7 cellular contexts compared by ENCODE assay signal in the genomic region with DNA sequence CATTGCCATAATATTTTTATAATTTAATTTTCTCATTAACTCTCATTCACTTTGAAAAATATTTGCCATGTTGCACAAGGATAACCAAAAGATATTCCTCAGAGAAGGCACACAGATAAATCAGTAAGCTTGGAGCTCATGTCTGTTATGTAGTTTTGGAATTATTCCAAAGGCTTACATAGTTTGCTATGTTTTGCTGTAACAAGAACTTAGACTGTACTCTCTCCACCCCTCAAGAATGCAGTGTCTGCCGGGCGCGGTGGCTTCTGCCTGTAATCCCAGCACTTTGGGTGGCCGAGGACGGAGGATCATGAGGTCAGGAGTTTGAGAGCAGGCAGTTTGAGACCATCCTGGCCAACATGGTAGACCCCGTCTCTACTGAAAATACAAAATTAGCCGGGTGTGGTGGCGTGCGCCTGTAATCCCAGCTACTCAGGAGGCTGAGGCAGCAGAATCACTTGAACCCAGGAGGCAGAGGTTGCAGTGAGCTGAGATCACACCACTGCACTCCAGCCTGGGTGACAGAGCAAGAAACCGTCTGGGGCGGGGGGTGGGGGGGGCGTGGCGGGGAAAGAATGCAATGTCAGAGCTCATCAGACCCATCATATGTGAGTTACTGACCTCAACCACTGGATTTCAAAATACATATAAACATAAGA.
DNase-seq lines count a peak whose midpoint lies in the region; ATAC-seq and TF ChIP-seq lines count a peak whose summit lies in the region.
"Not testable (repeated sequence)": the region's sequence is repeated elsewhere in the genome, so short reads cannot be mapped to it uniquely, and the experiment has no call there.

No MANE protein-coding gene starts in this region.

- not testable (repeated sequence) for H3K4me3 Mint-ChIP-seq in HFFc6, memory B cell

- not testable (repeated sequence) for H3K4me3 ChIP-seq in cardiac fibroblast (replicated peaks in 1 of 2; ENCODE audit: low read depth in 2 of 2, low read length in 2 of 2)

- ATAC-seq in memory B cell (ENCODE audit: low read depth): peak; percentile 52

- peak; percentile 0 for DNase-seq in Ammon's horn (ENCODE audit: low spot score)
- peak; percentile 0 for DNase-seq in HFFc6
- DNase-seq in RKO (ENCODE audit: low spot score): peak; percentile 0
- DNase-seq in cardiac fibroblast (ENCODE audit: low read depth in 2 of 2): peak; percentile 51 to 73
- DNase-seq in fibroblast of the conjunctiva (ENCODE audit: low read depth): peak; percentile 41
- DNase-seq in memory B cell (ENCODE audit: low spot score in 2 of 2): not testable (repeated sequence)
- peak; percentile 36 for DNase-seq in smooth muscle cell of the brain vasculature (ENCODE audit: low read depth, low spot score)

- H3K27ac Mint-ChIP-seq in HFFc6, memory B cell: not testable (repeated sequence)

- not testable (repeated sequence) for H3K36me3 Mint-ChIP-seq in HFFc6 (ENCODE audit: low read depth); memory B cell

- not testable (repeated sequence) for H3K9me3 Mint-ChIP-seq in HFFc6, memory B cell

- H3K4me1 Mint-ChIP-seq in HFFc6 (ENCODE audit: low read depth); memory B cell: not testable (repeated sequence)

- TF ChIP-seq CTCF in HFFc6 (IDR thresholded peaks at IDR 0.05); cardiac fibroblast (IDR thresholded peaks at IDR 0.05; ENCODE audit: low read depth, low read length): not testable (repeated sequence)

- not testable (repeated sequence) for H3K27me3 Mint-ChIP-seq in HFFc6 (ENCODE audit: insufficient read depth); memory B cell
